ENCODE assay signal across 18 cellular contexts in the genomic region with DNA sequence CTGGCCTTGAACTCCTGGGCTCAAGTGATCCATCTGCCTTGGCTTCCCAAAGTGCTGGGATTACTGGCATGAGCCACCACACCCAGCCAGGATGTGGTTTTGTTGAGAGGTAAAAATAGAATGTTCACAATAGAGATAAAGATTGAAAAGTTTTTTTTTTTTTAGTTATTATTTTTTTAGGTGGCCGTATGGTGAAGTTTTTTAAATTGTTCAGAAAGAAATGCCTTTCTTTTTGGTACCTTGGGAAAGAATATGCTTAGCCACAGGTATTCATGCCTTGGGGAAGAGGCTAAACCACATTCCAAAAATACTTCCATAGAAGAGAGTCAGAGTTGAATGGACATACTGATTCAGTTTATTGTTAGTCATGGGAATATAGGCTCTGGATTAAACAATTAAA.
A peak's percentile ranks its signal among the peaks of the same experiment; 100 is the strongest.
DNase-seq lines count a peak whose midpoint lies in the region; ATAC-seq and TF ChIP-seq lines count a peak whose summit lies in the region.
"Had no signal": no experiment of that assay in that cellular context is flagged by ENCODE, and none has a peak within 500 bp of the region (broad histone marks: within the 10 kb centered on the region; RNA-seq: fewer than 3 reads in every experiment).

No MANE protein-coding gene starts in this region.

- no peak for TF ChIP-seq POLR2A in vagina (IDR thresholded peaks at IDR 0.05)

- H3K27ac ChIP-seq in RWPE2 (ENCODE audit: poor library complexity, severe bottlenecking) = peak overlapping the region; percentile 87
- no peak overlapping the region for H3K27ac ChIP-seq in vagina

- no peak overlapping the region for H3K4me3 ChIP-seq in RWPE2 (ENCODE audit: severe bottlenecking)
- H3K4me3 ChIP-seq in choroid plexus epithelial cell (ENCODE audit: low read depth, low read length) = no peak overlapping the region
- no peak overlapping the region for H3K4me3 ChIP-seq in vagina
- H3K4me3 ChIP-seq: mucosa of descending colon had no signal

- DNase-seq in GM04503 (ENCODE audit: low read depth) (peak; percentile 88), RWPE2 (ENCODE audit: low spot score) (no peak), choroid plexus epithelial cell (ENCODE audit: low read depth) (peak; percentile 63), non-pigmented ciliary epithelial cell (ENCODE audit: low read depth) (peak; percentile 67), vagina (ENCODE audit: extremely low spot score in 2 of 2) (no peak), NCI-H345 (lab: John Stamatoyannopoulos, UW) (no peak), left lobe of liver (ENCODE audit: low spot score) (no peak)
- DNase-seq: activated CD8-positive, alpha-beta memory T cell treated with anti-CD3 and anti-CD28 coated beads, Interleukin-2, amount 10 ng/mL, durations not matched to agents 7 days and 5 days; activated naive CD4-positive, alpha-beta T cell treated with Interleukin-2 at 50 U/mL for 16 hours; cerebellar nuclear complex; GF-D8; mucosa of descending colon; NCI-H1417 treated with DMSO at 0.1 percent for 48 hours; NCI-H526 had no signal

- H3K27me3 ChIP-seq in RWPE2 (ENCODE audit: insufficient read depth, poor library complexity, severe bottlenecking) = no peaks in the 10 kb centered on the region
- H3K27me3 ChIP-seq in vagina = no peaks in the 10 kb centered on the region

- H3K36me3 ChIP-seq in RWPE2 (ENCODE audit: low read depth) (0 out of 2 replicates have a peak, but pooled peaks cover 9% of the 10 kb centered on the region), vagina (no peaks in the 10 kb centered on the region)

- H3K9me3 ChIP-seq in RWPE2 (ENCODE audit: severe bottlenecking) = no peaks in the 10 kb centered on the region
- no peaks in the 10 kb centered on the region for H3K9me3 ChIP-seq in vagina
- H3K9me3 ChIP-seq: mucosa of descending colon had no signal

- TF ChIP-seq CTCF in RWPE2 (IDR thresholded peaks at IDR 0.05; ENCODE audit: poor library complexity, severe bottlenecking) = no peak
- no peak for TF ChIP-seq CTCF in choroid plexus epithelial cell (conservative IDR thresholded peaks at IDR 0.05; ENCODE audit: low read depth, low read length)
- no peak for TF ChIP-seq CTCF in vagina (IDR thresholded peaks at IDR 0.05)

- H3K4me1 ChIP-seq in RWPE2 (ENCODE audit: insufficient read depth, poor library complexity, severe bottlenecking) (peaks cover 14% of the 10 kb centered on the region), vagina (no peaks in the 10 kb centered on the region)

- intact Hi-C loops in vagina (cut with DNase I) = no loop called here

- ATAC-seq in RWPE2 (ENCODE audit: low read depth) = peak; percentile 98
- ATAC-seq in left lobe of liver = no peak
- no peak for ATAC-seq in HG02610 (IDR thresholded peaks at IDR 0.05; ENCODE audit: unreplicated experiment)
- ATAC-seq: activated CD8-positive, alpha-beta memory T cell treated with anti-CD3 and anti-CD28 coated beads, Interleukin-2, amount 10 ng/mL, durations not matched to agents 7 days and 5 days; esophagus mucosa; mucosa of descending colon; Right ventricle myocardium inferior; stimulated activated effector memory CD8-positive, alpha-beta T cell treated with anti-CD3 and anti-CD28 coated beads, Interleukin-12 subunit alpha, Interleukin-12 subunit beta, amount 100 ng/mL, for 72 hours had no signal

Comparison
In these comparisons a context has a peak if more than half of its experiments do, and no peak if none do; other contexts are left out.
1. DNase-seq: peak in GM04503 (single experiment), choroid plexus epithelial cell (single experiment) and non-pigmented ciliary epithelial cell (single experiment); none in RWPE2 (single experiment), vagina (0 of 2), NCI-H345 (single experiment) and left lobe of liver (single experiment).